6 cellular contexts compared by ENCODE assay signal in genomic region chr5:177402271-177403043, GRCh38. TPM values are rescaled to one million over a fixed set of nuclear protein-coding genes. Genes with fewer than 3 reads are reported as not detected.
DNase-seq lines count a peak whose midpoint lies in the region; ATAC-seq and TF ChIP-seq lines count a peak whose summit lies in the region.

No MANE protein-coding gene starts in this region.

- peak overlapping the region in 3 of 6 donors; percentile 12 to 53 (median 51) for H3K27ac Mint-ChIP-seq in immature natural killer cell

- H3K27ac ChIP-seq in DOHH2 (ENCODE audit: low read depth, low read length) (no peak overlapping the region), suprapubic skin (no peak overlapping the region)

- H4K20me1 ChIP-seq in DOHH2 (ENCODE audit: control insufficient read depth, insufficient read depth, low read depth, low read length), result no peaks in the 10 kb centered on the region

- H3K4me1 Mint-ChIP-seq in immature natural killer cell, result peaks cover 45 to 47% of the 10 kb centered on the region in 2 donors

- peak overlapping the region; percentile 78 for H3K4me2 ChIP-seq in DOHH2 (ENCODE audit: low read length)

- no peak for ATAC-seq in GM19452 (IDR thresholded peaks at IDR 0.05; ENCODE audit: unreplicated experiment)

- H3K9me3 Mint-ChIP-seq in immature natural killer cell, result no peaks in the 10 kb centered on the region

- peaks cover 12 to 24% (median 12%) of the 10 kb centered on the region in 3 donors for H3K27me3 Mint-ChIP-seq in immature natural killer cell (ENCODE audit: low read depth in 3 of 3)

- H3K4me3 ChIP-seq in DOHH2 (ENCODE audit: low read length), result peak overlapping the region; percentile 69
- H3K4me3 ChIP-seq in suprapubic skin, result peak overlapping the region; percentile 53

- H3K27me3 ChIP-seq in DOHH2 (ENCODE audit: control insufficient read depth, low read length) (peaks cover 35% of the 10 kb centered on the region), suprapubic skin (peaks cover 53% of the 10 kb centered on the region)

- H3K79me2 ChIP-seq in DOHH2 (ENCODE audit: control insufficient read depth, low read length), result no peaks in the 10 kb centered on the region

- no peak for TF ChIP-seq EP300 in suprapubic skin (IDR thresholded peaks at IDR 0.05)

- TF ChIP-seq CTCF in DOHH2 (IDR thresholded peaks at IDR 0.05; ENCODE audit: low read depth, low read length, poor library complexity, severe bottlenecking), result no peak
- TF ChIP-seq CTCF in suprapubic skin (IDR thresholded peaks at IDR 0.05), result peak in 1 of 2 donors; percentile 52

- H3K9me3 ChIP-seq in DOHH2 (ENCODE audit: control insufficient read depth, insufficient read depth, low read length) (no peaks in the 10 kb centered on the region), suprapubic skin (no peaks in the 10 kb centered on the region)

- H3F3A ChIP-seq in DOHH2 (ENCODE audit: control insufficient read depth, insufficient read depth), result peaks cover 3% of the 10 kb centered on the region

- H3K9me2 ChIP-seq in DOHH2 (replicated peaks; ENCODE audit: control insufficient read depth, low read length), result no peaks in the 10 kb centered on the region

- TF ChIP-seq POLR2A in suprapubic skin (IDR thresholded peaks at IDR 0.05), result no peak

- WGBS in suprapubic skin, result 1% methylated on average over 21 of the region's 49 CpGs

- H3K4me1 ChIP-seq in DOHH2 (ENCODE audit: control insufficient read depth, low read length) (peaks cover 31% of the 10 kb centered on the region), suprapubic skin (peaks cover 41% of the 10 kb centered on the region)

- DNase-seq in NCI-H2171 (lab: John Stamatoyannopoulos, UW) (peak; percentile 63), activated T-helper 1 cell treated with Interleukin-2 at 50 U/mL for 16 hours (ENCODE audit: low read depth) (peak; percentile 56), immature natural killer cell (no peak), suprapubic skin (ENCODE audit: low spot score in 2 of 2) (peak in 1 of 2 donors; percentile 82)

- H3K36me3 ChIP-seq in DOHH2 (ENCODE audit: control insufficient read depth, low read length) (no peaks in the 10 kb centered on the region), suprapubic skin (no peaks in the 10 kb centered on the region)

- H3K4me3 Mint-ChIP-seq in immature natural killer cell, result peak overlapping the region; percentile 63 to 81 (median 77)

- no peaks in the 10 kb centered on the region for H3K36me3 Mint-ChIP-seq in immature natural killer cell

RNA-seq across cellular contexts. Expression of gene PFN3, which starts 2.0 kb away (rescaled TPM):
- polyA plus RNA-seq in immature natural killer cell, result not detected
- not detected for total RNA-seq in suprapubic skin

RNA-seq across cellular contexts. Expression of gene F12, which starts 6.9 kb away (rescaled TPM):
- polyA plus RNA-seq in immature natural killer cell, result 1 to 10 TPM in 2 of 3 donors, not detected in 1; 1.3 to 2.3 TPM
- total RNA-seq in suprapubic skin, result 10 to 100 TPM in 1 of 4 donors, 1 to 10 TPM in 3; 2.3 to 18.4 (median 7.1) TPM

RNA-seq across cellular contexts. Expression of gene SLC34A1, which starts 18.2 kb away (rescaled TPM):
- polyA plus RNA-seq in immature natural killer cell, result under 1 TPM in 2 of 3 donors, not detected in 1; 0.26 to 0.34 TPM
- total RNA-seq in suprapubic skin, result under 1 TPM in 1 of 4 donors, not detected in 3; 0.29 TPM

RNA-seq across cellular contexts. Expression of gene GRK6, which starts 24.0 kb away (rescaled TPM):
- polyA plus RNA-seq in immature natural killer cell, result 100 to 1,000 TPM; 102 to 129 (median 103) TPM
- 10 to 100 TPM; 29.1 to 62.2 (median 37.1) TPM for total RNA-seq in suprapubic skin

RNA-seq across cellular contexts. Expression of gene PRR7, which starts 44.2 kb away (rescaled TPM):
- 10 to 100 TPM in 2 of 3 donors, 1 to 10 TPM in 1; 9.6 to 25.4 (median 17.5) TPM for polyA plus RNA-seq in immature natural killer cell
- 1 to 10 TPM; 5.7 to 9.8 (median 7.8) TPM for total RNA-seq in suprapubic skin

Comparison
In these comparisons a context has a peak if more than half of its experiments do, and no peak if none do; other contexts are left out.
1. DNase-seq: peak in NCI-H2171 (single experiment) and activated T-helper 1 cell treated with Interleukin-2 at 50 U/mL for 16 hours (single experiment); none in immature natural killer cell (0 of 3).